In genomic region chr1:219542828-219543518, GRCh38 we compare ENCODE assay signal across 25 cellular contexts.
DNase-seq lines count a peak whose midpoint lies in the region; ATAC-seq and TF ChIP-seq lines count a peak whose summit lies in the region.
"Had no signal": no experiment of that assay in that cellular context is flagged by ENCODE, and none has a peak within 500 bp of the region (broad histone marks: within the 10 kb centered on the region; RNA-seq: fewer than 3 reads in every experiment).

No MANE protein-coding gene starts in this region.

- no peak overlapping the region for H4K8ac ChIP-seq in mesendoderm (ENCODE audit: low read depth, low read length)

- H3K9me3 Mint-ChIP-seq in activated T-helper 1 cell treated with anti-CD3 and anti-CD28 coated beads, Interleukin-12 subunit alpha, Interleukin-12 subunit beta, Interleukin-2, Interleukin-4 antibody, amounts not matched to agents 30 ng/mL and 10 ng/mL and 1 ng/mL, durations not matched to agents 14 hours and 24 hours and 36 hours, result no peaks in the 10 kb centered on the region
- H3K9me3 Mint-ChIP-seq in WTC11, result 0 out of 2 replicates have a peak, but pooled peaks cover 9% of the 10 kb centered on the region
- H3K9me3 Mint-ChIP-seq: dendritic cell treated with granulocyte-macrophage colony-stimulating factor and Interleukin-4, amounts not matched to agents 40 ng/mL and 50 ng/mL, for 4 days; T-helper 1 cell treated with Interleukin-12 subunit alpha and Interleukin-12 subunit beta and Interleukin-4 antibody, amounts not matched to agents 30 μg/mL and 1 μg/mL, for 36 hours had no signal

- H2BK120ac ChIP-seq in mesendoderm (ENCODE audit: low read depth, low read length), result no peak overlapping the region

- H3K4ac ChIP-seq in mesendoderm (ENCODE audit: low read depth, low read length), result no peak overlapping the region

- H4K20me1 ChIP-seq in PC-3 (ENCODE audit: low read length), result no peaks in the 10 kb centered on the region

- H2AFZ ChIP-seq in PC-3 (ENCODE audit: low read length), result no peak overlapping the region
- H2AFZ ChIP-seq: hepatocyte, neural progenitor cell had no signal

- no peak overlapping the region for H3K4me3 Mint-ChIP-seq in activated T-helper 1 cell treated with anti-CD3 and anti-CD28 coated beads, Interleukin-12 subunit alpha, Interleukin-12 subunit beta, Interleukin-2, Interleukin-4 antibody, amounts not matched to agents 30 ng/mL and 10 ng/mL and 1 ng/mL, durations not matched to agents 14 hours and 24 hours and 36 hours
- no peak overlapping the region for H3K4me3 Mint-ChIP-seq in WTC11
- H3K4me3 Mint-ChIP-seq: activated CD8-positive, alpha-beta memory T cell treated with anti-CD3 and anti-CD28 coated beads, Interleukin-2, amount 10 ng/mL, durations not matched to agents 7 days and 5 days; activated naive CD8-positive, alpha-beta T cell; CD14-positive monocyte; dendritic cell treated with granulocyte-macrophage colony-stimulating factor and Interleukin-4, amounts not matched to agents 40 ng/mL and 50 ng/mL, for 4 days; neural progenitor cell; stimulated activated effector memory CD8-positive, alpha-beta T cell treated with anti-CD3 and anti-CD28 coated beads, Interleukin-12 subunit alpha, Interleukin-12 subunit beta, amount 100 ng/mL, for 72 hours; T-helper 1 cell treated with Interleukin-12 subunit alpha and Interleukin-12 subunit beta and Interleukin-4 antibody, amounts not matched to agents 30 μg/mL and 1 μg/mL, for 36 hours had no signal

- POLR2A ChIA-PET in PC-3 (lab: Charles Lee; ENCODE audit: unreplicated experiment) (interaction anchor here (0.6 kb wide), 1 partner anchor 164 kb away, joined by 5 read pairs; no protein-coding TSS in a partner anchor), WTC11 (lab: Charles Lee) (no interaction called here)

- intact Hi-C loops in PC-3 (cut with micrococcal nuclease), result no loop called here
- intact Hi-C loops in activated T-helper 1 cell treated with anti-CD3 and anti-CD28 coated beads, Interleukin-12 subunit alpha, Interleukin-12 subunit beta, Interleukin-2, Interleukin-4 antibody, amounts not matched to agents 30 ng/mL and 10 ng/mL and 1 ng/mL, durations not matched to agents 14 hours and 24 hours and 36 hours (cut with micrococcal nuclease), result no loop called here

- H3K36me3 Mint-ChIP-seq in activated T-helper 1 cell treated with anti-CD3 and anti-CD28 coated beads, Interleukin-12 subunit alpha, Interleukin-12 subunit beta, Interleukin-2, Interleukin-4 antibody, amounts not matched to agents 30 ng/mL and 10 ng/mL and 1 ng/mL, durations not matched to agents 14 hours and 24 hours and 36 hours (ENCODE audit: low read depth), result no peaks in the 10 kb centered on the region
- H3K36me3 Mint-ChIP-seq in WTC11, result peaks cover 4% of the 10 kb centered on the region
- H3K36me3 Mint-ChIP-seq: activated CD8-positive, alpha-beta memory T cell treated with anti-CD3 and anti-CD28 coated beads, Interleukin-2, amount 10 ng/mL, durations not matched to agents 7 days and 5 days; activated naive CD8-positive, alpha-beta T cell; CD14-positive monocyte; stimulated activated effector memory CD8-positive, alpha-beta T cell treated with anti-CD3 and anti-CD28 coated beads, Interleukin-12 subunit alpha, Interleukin-12 subunit beta, amount 100 ng/mL, for 72 hours had no signal

- H4K5ac ChIP-seq in mesendoderm (ENCODE audit: low read length), result no peak overlapping the region

- no peak overlapping the region for H3K9ac ChIP-seq in PC-3 (ENCODE audit: low read length)
- no peak overlapping the region for H3K9ac ChIP-seq in mesendoderm (ENCODE audit: low read length)
- H3K9ac ChIP-seq: neural progenitor cell had no signal

- no peak overlapping the region for H3K23ac ChIP-seq in mesendoderm (ENCODE audit: low read length)

- no peaks in the 10 kb centered on the region for H3K27me3 ChIP-seq in PC-3 (ENCODE audit: low read length)
- H3K27me3 ChIP-seq in mesendoderm (ENCODE audit: insufficient read depth, low read length, poor library complexity), result no peaks in the 10 kb centered on the region
- H3K27me3 ChIP-seq: hepatocyte, neural progenitor cell, suprapubic skin had no signal

- WGBS in mesendoderm (ENCODE audit: extremely low coverage, insufficient coverage, low lambda C conversion rate), result no CpG with 5 or more reads among the region's 5 CpGs

- no TSS peak for BruUV-seq in PC-3 (replicated peaks; lab: Mats Ljungman, UMichigan)

- H3F3A ChIP-seq in PC-3 (ENCODE audit: low read length, unreplicated experiment), result no peaks in the 10 kb centered on the region

- peak; percentile 61 for DNase-seq in EL
- DNase-seq in PC-3, result peak; percentile 87
- DNase-seq in cardiac fibroblast (ENCODE audit: low read depth in 2 of 2), result peak; percentile 74 to 85
- peak; percentile 47 for DNase-seq in mesendoderm
- DNase-seq in GDM1 (lab: John Stamatoyannopoulos, UW), result no peak
- DNase-seq in activated T-helper 1 cell treated with anti-CD3 and anti-CD28 coated beads, Interleukin-12 subunit alpha, Interleukin-12 subunit beta, Interleukin-2, Interleukin-4 antibody, amounts not matched to agents 30 ng/mL and 10 ng/mL and 1 ng/mL, durations not matched to agents 14 hours and 24 hours and 36 hours (ENCODE audit: low spot score), result no peak
- DNase-seq in retina, result no peak
- no peak for DNase-seq in WTC11 (ENCODE audit: low spot score)
- DNase-seq: activated CD4-positive, alpha-beta T cell treated with anti-CD3 and anti-CD28 coated beads for 48 hours; activated CD8-positive, alpha-beta memory T cell treated with anti-CD3 and anti-CD28 coated beads, Interleukin-2, amount 10 ng/mL, durations not matched to agents 7 days and 5 days; lower lobe of right lung; NCI-H1092; NCI-H1930; NCI-H345; stimulated activated CD4-positive, alpha-beta T cell treated with anti-CD3 and anti-CD28 coated beads, Interleukin-2, amount 100 ng/mL, for 24 hours had no signal

- no peak overlapping the region for H3K4me2 ChIP-seq in PC-3 (ENCODE audit: low read length)
- H3K4me2 ChIP-seq in mesendoderm (ENCODE audit: low read length), result no peak overlapping the region
- H3K4me2 ChIP-seq: hepatocyte, neural progenitor cell had no signal

- no peaks in the 10 kb centered on the region for H3K27me3 Mint-ChIP-seq in activated T-helper 1 cell treated with anti-CD3 and anti-CD28 coated beads, Interleukin-12 subunit alpha, Interleukin-12 subunit beta, Interleukin-2, Interleukin-4 antibody, amounts not matched to agents 30 ng/mL and 10 ng/mL and 1 ng/mL, durations not matched to agents 14 hours and 24 hours and 36 hours (ENCODE audit: insufficient read depth)
- H3K27me3 Mint-ChIP-seq in WTC11 (ENCODE audit: low read depth), result peaks cover 2% of the 10 kb centered on the region
- H3K27me3 Mint-ChIP-seq: activated CD8-positive, alpha-beta memory T cell treated with anti-CD3 and anti-CD28 coated beads, Interleukin-2, amount 10 ng/mL, durations not matched to agents 7 days and 5 days; activated naive CD8-positive, alpha-beta T cell had no signal

- H3K79me1 ChIP-seq in mesendoderm (ENCODE audit: low read length), result no peaks in the 10 kb centered on the region

- no peaks in the 10 kb centered on the region for H3K9me3 ChIP-seq in PC-3 (ENCODE audit: low read length)
- H3K9me3 ChIP-seq: lower lobe of right lung, prostate gland, suprapubic skin had no signal

- no peak overlapping the region for H3K18ac ChIP-seq in mesendoderm (ENCODE audit: low read length)

- H2AK5ac ChIP-seq in mesendoderm (ENCODE audit: low read length), result peak overlapping the region; percentile 23

- no peaks in the 10 kb centered on the region for H3K4me1 Mint-ChIP-seq in activated T-helper 1 cell treated with anti-CD3 and anti-CD28 coated beads, Interleukin-12 subunit alpha, Interleukin-12 subunit beta, Interleukin-2, Interleukin-4 antibody, amounts not matched to agents 30 ng/mL and 10 ng/mL and 1 ng/mL, durations not matched to agents 14 hours and 24 hours and 36 hours (ENCODE audit: low read depth)
- H3K4me1 Mint-ChIP-seq in WTC11, result peaks cover 19% of the 10 kb centered on the region
- H3K4me1 Mint-ChIP-seq: activated CD8-positive, alpha-beta memory T cell treated with anti-CD3 and anti-CD28 coated beads, Interleukin-2, amount 10 ng/mL, durations not matched to agents 7 days and 5 days; CD14-positive monocyte; stimulated activated effector memory CD8-positive, alpha-beta T cell treated with anti-CD3 and anti-CD28 coated beads, Interleukin-12 subunit alpha, Interleukin-12 subunit beta, amount 100 ng/mL, for 72 hours had no signal

- H3K56ac ChIP-seq in mesendoderm (ENCODE audit: low read length), result no peak overlapping the region

- H3K9me2 ChIP-seq in PC-3 (replicated peaks; ENCODE audit: low read length), result no peaks in the 10 kb centered on the region

- peak overlapping the region; percentile 5 for H2BK15ac ChIP-seq in mesendoderm (replicated peaks; ENCODE audit: low read depth)

- ATAC-seq in PC-3, result peak; percentile 77
- ATAC-seq in WTC11, result no peak
- ATAC-seq: activated CD8-positive, alpha-beta memory T cell treated with anti-CD3 and anti-CD28 coated beads, Interleukin-2, amount 10 ng/mL, durations not matched to agents 7 days and 5 days; lower lobe of right lung; stimulated activated effector memory CD8-positive, alpha-beta T cell treated with anti-CD3 and anti-CD28 coated beads, Interleukin-12 subunit alpha, Interleukin-12 subunit beta, amount 100 ng/mL, for 72 hours had no signal

- peaks cover 16% of the 10 kb centered on the region for H3K4me1 ChIP-seq in PC-3 (ENCODE audit: insufficient read depth, low read length)
- H3K4me1 ChIP-seq in mesendoderm (ENCODE audit: control insufficient read depth, low read depth, low read length), result peaks cover 3% of the 10 kb centered on the region
- H3K4me1 ChIP-seq: lower lobe of right lung, prostate gland, suprapubic skin had no signal

- TF ChIP-seq CTCF in PC-3 (conservative IDR thresholded peaks at IDR 0.05; ENCODE audit: low read depth, low read length) (no peak), cardiac fibroblast (IDR thresholded peaks at IDR 0.05; ENCODE audit: low read depth, low read length) (no peak), WTC11 (IDR thresholded peaks at IDR 0.05) (no peak)

- CTCF ChIA-PET in PC-3 (lab: Charles Lee) (no interaction called here), WTC11 (lab: Charles Lee) (no interaction called here)

- H3K27ac Mint-ChIP-seq in activated T-helper 1 cell treated with anti-CD3 and anti-CD28 coated beads, Interleukin-12 subunit alpha, Interleukin-12 subunit beta, Interleukin-2, Interleukin-4 antibody, amounts not matched to agents 30 ng/mL and 10 ng/mL and 1 ng/mL, durations not matched to agents 14 hours and 24 hours and 36 hours, result no peak overlapping the region
- H3K27ac Mint-ChIP-seq in WTC11, result no peak overlapping the region
- H3K27ac Mint-ChIP-seq: activated CD8-positive, alpha-beta memory T cell treated with anti-CD3 and anti-CD28 coated beads, Interleukin-2, amount 10 ng/mL, durations not matched to agents 7 days and 5 days; activated naive CD8-positive, alpha-beta T cell; CD14-positive monocyte; dendritic cell treated with granulocyte-macrophage colony-stimulating factor and Interleukin-4, amounts not matched to agents 40 ng/mL and 50 ng/mL, for 4 days; neural progenitor cell; stimulated activated effector memory CD8-positive, alpha-beta T cell treated with anti-CD3 and anti-CD28 coated beads, Interleukin-12 subunit alpha, Interleukin-12 subunit beta, amount 100 ng/mL, for 72 hours; T-helper 1 cell treated with Interleukin-12 subunit alpha and Interleukin-12 subunit beta and Interleukin-4 antibody, amounts not matched to agents 30 μg/mL and 1 μg/mL, for 36 hours had no signal

- H3K4me3 ChIP-seq in PC-3 (ENCODE audit: low read length), result no peak overlapping the region
- no peak overlapping the region for H3K4me3 ChIP-seq in cardiac fibroblast (replicated peaks in 1 of 2; ENCODE audit: low read depth in 2 of 2, low read length in 2 of 2)
- H3K4me3 ChIP-seq in mesendoderm (ENCODE audit: low read length), result no peak overlapping the region
- H3K4me3 ChIP-seq: hepatocyte, lower lobe of right lung, neural progenitor cell, prostate gland, skin epidermis, suprapubic skin had no signal

- H3K79me2 ChIP-seq in PC-3 (ENCODE audit: low read length) (no peaks in the 10 kb centered on the region), mesendoderm (ENCODE audit: control insufficient read depth, insufficient read depth, low read length) (no peaks in the 10 kb centered on the region)
- H3K79me2 ChIP-seq: hepatocyte had no signal

- H2BK5ac ChIP-seq in mesendoderm (ENCODE audit: low read length), result no peak overlapping the region

- H3K36me3 ChIP-seq in PC-3 (ENCODE audit: low read depth, low read length) (no peaks in the 10 kb centered on the region), mesendoderm (ENCODE audit: control insufficient read depth, insufficient read depth, low read length) (no peaks in the 10 kb centered on the region)
- H3K36me3 ChIP-seq: lower lobe of right lung, prostate gland, suprapubic skin had no signal

- H3K27ac ChIP-seq in PC-3 (ENCODE audit: low read length), result peak overlapping the region; percentile 28
- no peak overlapping the region for H3K27ac ChIP-seq in mesendoderm (ENCODE audit: low read depth, low read length)
- H3K27ac ChIP-seq: hepatocyte, lower lobe of right lung, neural progenitor cell, prostate gland, skin epidermis, suprapubic skin had no signal

Comparison
In these comparisons a context has a peak if more than half of its experiments do, and no peak if none do; other contexts are left out.
1. DNase-seq: peak in EL (single experiment), PC-3 (single experiment), cardiac fibroblast (2 of 2) and mesendoderm (single experiment); none in GDM1 (single experiment), activated T-helper 1 cell treated with anti-CD3 and anti-CD28 coated beads, Interleukin-12 subunit alpha, Interleukin-12 subunit beta, Interleukin-2, Interleukin-4 antibody, amounts not matched to agents 30 ng/mL and 10 ng/mL and 1 ng/mL, durations not matched to agents 14 hours and 24 hours and 36 hours (single experiment), retina (single experiment) and WTC11 (single experiment).